13 cellular contexts compared by ENCODE assay signal in genomic region chr10:74599676-74600075, GRCh38.
A peak's percentile ranks its signal among the peaks of the same experiment; 100 is the strongest.
DNase-seq lines count a peak whose midpoint lies in the region; ATAC-seq, FAIRE-seq and TF ChIP-seq lines count a peak whose summit lies in the region.
"Had no signal": no experiment of that assay in that cellular context is flagged by ENCODE, and none has a peak within 500 bp of the region (broad histone marks: within the 10 kb centered on the region; RNA-seq: fewer than 3 reads in every experiment).

No MANE protein-coding gene starts in this region.

- TF ChIP-seq POLR2A in testis (IDR thresholded peaks at IDR 0.05): no peak

- H2AFZ ChIP-seq in MM.1S (ENCODE audit: low read length): peak overlapping the region; percentile 28; the same call in 1 of the 2 replicates

- intact Hi-C loops in right cardiac atrium (cut with DNase I) (no loop called here), testis (cut with DNase I; ENCODE audit: low total_unique reads) (no loop called here)

- FAIRE-seq in GM19239 (lab: Jason Lieb, UNC): peak; percentile 73

- TF ChIP-seq CTCF in MM.1S (IDR thresholded peaks at IDR 0.05; ENCODE audit: low read length): no peak
- TF ChIP-seq CTCF in testis (IDR thresholded peaks at IDR 0.05): no peak

- H3F3A ChIP-seq in MM.1S (ENCODE audit: insufficient read depth, low read length): peaks cover 16% of the 10 kb centered on the region

- ATAC-seq in right cardiac atrium (no peak), GM18907 (IDR thresholded peaks at IDR 0.05; ENCODE audit: unreplicated experiment) (no peak), GM18498 (IDR thresholded peaks at IDR 0.05; ENCODE audit: unreplicated experiment) (no peak), GM19397 (IDR thresholded peaks at IDR 0.05; ENCODE audit: unreplicated experiment) (no peak)

- H3K27me3 ChIP-seq in MM.1S (replicated peaks; ENCODE audit: insufficient read depth, low read length) (no peaks in the 10 kb centered on the region), right cardiac atrium (ENCODE audit: control insufficient read depth, insufficient read depth) (no peaks in the 10 kb centered on the region), testis (no peaks in the 10 kb centered on the region)
- H3K27me3 ChIP-seq: SJSA1 had no signal

- H3K36me3 ChIP-seq in MM.1S (replicated peaks; ENCODE audit: insufficient read depth, low read length) (no peaks in the 10 kb centered on the region; the same call in 1 of the 2 replicates), testis (ENCODE audit: low read depth, missing control alignments) (no peaks in the 10 kb centered on the region)
- H3K36me3 ChIP-seq: SJSA1 had no signal

- peak overlapping the region; percentile 81 for H3K27ac ChIP-seq in MM.1S (ENCODE audit: low read length)
- H3K27ac ChIP-seq in right cardiac atrium (ENCODE audit: low read length): no peak overlapping the region
- peak overlapping the region; percentile 80 to 87 for H3K27ac ChIP-seq in testis
- H3K27ac ChIP-seq: SJSA1 had no signal

- H3K4me3 ChIP-seq in MM.1S (ENCODE audit: low read length) (peak overlapping the region; percentile 32; the same call in 1 of the 2 replicates), right cardiac atrium (ENCODE audit: low read length) (peak overlapping the region; percentile 75), testis (no peak overlapping the region)
- H3K4me3 ChIP-seq: SJSA1 had no signal

- H4K20me1 ChIP-seq in MM.1S (ENCODE audit: insufficient read depth, low read length): no peaks in the 10 kb centered on the region

- H3K4me1 ChIP-seq in MM.1S (ENCODE audit: low read length) (peaks cover 29% of the 10 kb centered on the region), right cardiac atrium (ENCODE audit: control insufficient read depth, insufficient read depth, low read length) (no peaks in the 10 kb centered on the region), testis (peaks cover 5% of the 10 kb centered on the region)
- H3K4me1 ChIP-seq: SJSA1 had no signal

- no peaks in the 10 kb centered on the region for H3K9me3 ChIP-seq in MM.1S (replicated peaks; ENCODE audit: insufficient read depth, low read length)
- H3K9me3 ChIP-seq in right cardiac atrium (ENCODE audit: control insufficient read depth, low read length): no peaks in the 10 kb centered on the region
- H3K9me3 ChIP-seq in testis: no peaks in the 10 kb centered on the region
- H3K9me3 ChIP-seq: SJSA1 had no signal

- H3K9me2 ChIP-seq in MM.1S (replicated peaks; ENCODE audit: insufficient read depth, low read length): no peaks in the 10 kb centered on the region

- H3K4me2 ChIP-seq in MM.1S (ENCODE audit: low read depth, low read length): peak overlapping the region; percentile 77

- peak overlapping the region; percentile 30; the same call in 1 of the 2 replicates for H3K9ac ChIP-seq in MM.1S (ENCODE audit: low read length)

- H3K79me2 ChIP-seq in MM.1S (ENCODE audit: low read length): no peaks in the 10 kb centered on the region

- DNase-seq in GM19239 (ENCODE audit: insufficient read length, low spot score) (no peak), MM.1S (no peak), right cardiac atrium (no peak), testis (no peak)
- DNase-seq: C1 segment of cervical spinal cord, H9, NCI-H1417 treated with DMSO at 0.1 percent for 48 hours, NCI-H2029 treated with DMSO at 0.1 percent for 48 hours, NCI-H510A treated with DMSO at 0.1 percent for 48 hours had no signal

Comparison
In these comparisons a context has a peak if more than half of its experiments do, and no peak if none do; other contexts are left out.
1. H3K4me3 ChIP-seq: peak in MM.1S (single experiment) and right cardiac atrium (single experiment); none in testis (0 of 2).